In genomic region chr5:31237159-31237558, GRCh38 we compare ENCODE assay signal across 14 cellular contexts. TPM values are rescaled to one million over a fixed set of nuclear protein-coding genes. Genes with fewer than 3 reads are reported as not detected.
DNase-seq lines count a peak whose midpoint lies in the region; ATAC-seq, FAIRE-seq and TF ChIP-seq lines count a peak whose summit lies in the region.
"Had no signal": no experiment of that assay in that cellular context is flagged by ENCODE, and none has a peak within 500 bp of the region (broad histone marks: within the 10 kb centered on the region; RNA-seq: fewer than 3 reads in every experiment).

No MANE protein-coding gene starts in this region.

- no peak overlapping the region for H3K4me2 ChIP-seq in GM12878 (ENCODE audit: control insufficient read depth, insufficient read depth)
- H3K4me2 ChIP-seq in mesendoderm (ENCODE audit: low read length), result no peak overlapping the region

- no peak for ATAC-seq in GM12878
- no peak for ATAC-seq in HG03139 (IDR thresholded peaks at IDR 0.05; ENCODE audit: unreplicated experiment)
- ATAC-seq in body of pancreas, result no peak

- no peak overlapping the region for H4K5ac ChIP-seq in mesendoderm (ENCODE audit: low read length)

- H3K27me3 ChIP-seq in GM12878 (replicated peaks in 1 of 2; ENCODE audit: control insufficient read depth in 2 of 2, insufficient read depth in 2 of 2, low read length in 1 of 2) (no peaks in the 10 kb centered on the region), mesendoderm (ENCODE audit: insufficient read depth, low read length, poor library complexity) (no peaks in the 10 kb centered on the region), body of pancreas (no peaks in the 10 kb centered on the region)

- H3K4ac ChIP-seq in mesendoderm (ENCODE audit: low read depth, low read length), result no peak overlapping the region

- TF ChIP-seq POLR2A in NB4 (IDR thresholded peaks at IDR 0.05; ENCODE audit: extremely low read depth, insufficient read length) (no peak), GM12878 (IDR thresholded peaks at IDR 0.05; ENCODE audit: low read depth, low read length) (no peak), body of pancreas (IDR thresholded peaks at IDR 0.05) (no peak)

- no peak overlapping the region for H3K18ac ChIP-seq in mesendoderm (ENCODE audit: low read length)

- POLR2A ChIA-PET in GM12878 (lab: Charles Lee), result interaction anchor here (0.5 kb wide), 1 partner anchor 91 kb away, joined by 7 read pairs; no protein-coding TSS in a partner anchor

- no peak overlapping the region for H2AK5ac ChIP-seq in mesendoderm (ENCODE audit: low read length)

- TF ChIP-seq CTCF in NB4 (IDR thresholded peaks at IDR 0.05; ENCODE audit: low read depth, low read length) (no peak), GM12878 (IDR thresholded peaks at IDR 0.05 in 2 of 3, conservative IDR thresholded peaks at IDR 0.05 in 1 of 3; ENCODE audit: control insufficient read depth in 2 of 3, extremely low read depth in 1 of 3, insufficient read depth in 1 of 3, low read depth in 3 of 3, low read length in 3 of 3) (peak in 1 of 3 experiments; percentile 22; a peak in 1 of 6 replicates), body of pancreas (IDR thresholded peaks at IDR 0.05) (no peak)

- SMC1A ChIA-PET in GM12878 (lab: Charles Lee; ENCODE audit: uncharacterized antibody, unreplicated experiment), result interaction anchor here (0.7 kb wide), 1 partner anchor 9 kb away, joined by 3 read pairs; no protein-coding TSS in a partner anchor

- H3K79me2 ChIP-seq in GM12878 (ENCODE audit: control insufficient read depth, insufficient read depth, low read length) (no peaks in the 10 kb centered on the region), mesendoderm (ENCODE audit: control insufficient read depth, insufficient read depth, low read length) (no peaks in the 10 kb centered on the region)

- H3K36me3 ChIP-seq in GM12878 (ENCODE audit: control insufficient read depth in 2 of 2, insufficient read depth in 2 of 2, low read length in 1 of 2) (no peaks in the 10 kb centered on the region), mesendoderm (ENCODE audit: control insufficient read depth, insufficient read depth, low read length) (no peaks in the 10 kb centered on the region), body of pancreas (replicated peaks in 1 of 2; ENCODE audit: insufficient read depth in 1 of 2, low read depth in 2 of 2) (no peaks in the 10 kb centered on the region)

- intact Hi-C loops in GM12878 (cut with micrococcal nuclease; ENCODE audit: unreplicated experiment) (no loop called here), body of pancreas (cut with DNase I) (no loop called here)

- no peak overlapping the region for H3K56ac ChIP-seq in mesendoderm (ENCODE audit: low read length)

- H4K8ac ChIP-seq in mesendoderm (ENCODE audit: low read depth, low read length), result no peak overlapping the region

- no peak overlapping the region for H3K23ac ChIP-seq in mesendoderm (ENCODE audit: low read length)

- no peak overlapping the region for H2BK15ac ChIP-seq in mesendoderm (replicated peaks; ENCODE audit: low read depth)

- CTCF ChIA-PET in GM12878 (lab: Yijun Ruan, JAX), result interaction anchor here (0.6 to 1.4 kb wide), 2 partner anchors 33 to 895 kb away, joined by 3 to 7 read pairs; no protein-coding TSS in a partner anchor

- FAIRE-seq in GM12878 (lab: Jason Lieb, UNC), result no peak
- FAIRE-seq: A204.1, GM18507, RCC 7860 had no signal

- H3K79me1 ChIP-seq in mesendoderm (ENCODE audit: low read length), result no peaks in the 10 kb centered on the region

- no peak overlapping the region for H2AFZ ChIP-seq in GM12878 (ENCODE audit: control insufficient read depth, low read depth, low read length)

- H3K4me1 ChIP-seq in GM12878 (ENCODE audit: control insufficient read depth, insufficient read depth, low read length), result no peaks in the 10 kb centered on the region
- H3K4me1 ChIP-seq in mesendoderm (ENCODE audit: control insufficient read depth, low read depth, low read length), result no peaks in the 10 kb centered on the region
- H3K4me1 ChIP-seq in body of pancreas, result no peaks in the 10 kb centered on the region

- H3K27ac ChIP-seq in GM12878 (ENCODE audit: control insufficient read depth, insufficient read depth) (no peak overlapping the region), mesendoderm (ENCODE audit: low read depth, low read length) (no peak overlapping the region), body of pancreas (no peak overlapping the region)

- H3K9ac ChIP-seq in GM12878 (ENCODE audit: control insufficient read depth, insufficient read depth, low read length), result no peak overlapping the region
- H3K9ac ChIP-seq in mesendoderm (ENCODE audit: low read length), result no peak overlapping the region

- WGBS in GM12878 (ENCODE audit: insufficient coverage, insufficient replicate concordance, low lambda C conversion rate, missing lambda C conversion rate), result 30% methylated on average over 5 of the region's 5 CpGs
- WGBS in mesendoderm (ENCODE audit: extremely low coverage, insufficient coverage, low lambda C conversion rate), result no CpG with 5 or more reads among the region's 5 CpGs
- WGBS in body of pancreas, 2 donors, result 21 to 26% methylated on average over 5 of the region's 5 CpGs

- H3K9me3 ChIP-seq in GM12878 (replicated peaks; ENCODE audit: control insufficient read depth, insufficient read depth, low read length) (no peaks in the 10 kb centered on the region), body of pancreas (no peaks in the 10 kb centered on the region)

- RAD21 ChIA-PET in GM12878 (lab: Charles Lee; ENCODE audit: unreplicated experiment), result no interaction called here

- no peak overlapping the region for H3K4me3 ChIP-seq in NB4 (ENCODE audit: low read depth, low read length)
- H3K4me3 ChIP-seq in GM12878, result no peak overlapping the region
- no peak overlapping the region for H3K4me3 ChIP-seq in mesendoderm (ENCODE audit: low read length)
- H3K4me3 ChIP-seq in body of pancreas, result no peak overlapping the region

- no peak overlapping the region for H2BK5ac ChIP-seq in mesendoderm (ENCODE audit: low read length)

- DNase-seq in DMS53 (lab: John Stamatoyannopoulos, UW) (peak; percentile 26), DMS53 treated with DMSO at 0.1 percent for 48 hours (lab: John Stamatoyannopoulos, UW; ENCODE audit: unreplicated experiment) (no peak), NB4 (ENCODE audit: low read depth) (peak; percentile 51), GM12878 (ENCODE audit: low read depth, low spot score) (no peak), mesendoderm (peak; percentile 56), body of pancreas (no peak)
- no peak for DNase-seq in effector CD4-positive, alpha-beta T cell
- DNase-seq: NCI-H1436 treated with DMSO at 0.1 percent for 48 hours, substantia nigra, T1000 had no signal

- 0 out of 2 replicates have a peak, but pooled peaks have one; percentile 8 for TF ChIP-seq RAD21 in GM12878 (IDR thresholded peaks at IDR 0.05; ENCODE audit: insufficient read depth, low read depth, low read length)

- no TSS peak for BruUV-seq in GM12878 (replicated peaks; lab: Mats Ljungman, UMichigan)

- no peak for TF ChIP-seq EP300 in GM12878 (IDR thresholded peaks at IDR 0.05; ENCODE audit: borderline replicate concordance in 1 of 2, control insufficient read depth in 1 of 2, low read depth in 2 of 2, low read length in 2 of 2)

- no peaks in the 10 kb centered on the region for H4K20me1 ChIP-seq in GM12878 (ENCODE audit: control insufficient read depth, insufficient read depth)

- in situ Hi-C loops in GM12878 (cut with MboI), result loop anchor here (25.0 kb wide), 1 partner anchor 1200 kb away; no protein-coding TSS in a partner anchor

- H2BK120ac ChIP-seq in mesendoderm (ENCODE audit: low read depth, low read length), result no peak overlapping the region

TF ChIP-seq in GM12878, 131 proteins besides CTCF, POLR2A, EP300 and RAD21:
- TF ChIP-seq HDAC2 (IDR thresholded peaks at IDR 0.05) (no peak), SMC3 (IDR thresholded peaks at IDR 0.05; ENCODE audit: borderline replicate concordance, low read length) (peak; percentile 8; the same call in 1 of the 2 replicates)

RNA-seq across cellular contexts. Expression of gene CDH6, which starts 43.7 kb away (rescaled TPM):
- total RNA-seq in GM12878 (2013; cell fraction: nucleolus; rRNA removed), result not detected in 2 replicates
- total RNA-seq in GM12878 (2014; rRNA removed), result not detected in 2 replicates
- total RNA-seq in GM12878 (2014; rRNA removed; fragmentation: Illumina TruSeq; extraction: Trizol), result not detected in 2 replicates
- total RNA-seq in GM12878 (2021), result not detected in 2 replicates
- polyA plus RNA-seq in GM12878 (2011; ENCODE audit: low read depth), result not detected
- polyA plus RNA-seq in GM12878 (2011; rRNA removed), result not detected in 2 replicates
- not detected in 2 replicates for polyA plus RNA-seq in GM12878 (2011; cell fraction: cytosol; rRNA removed)
- polyA plus RNA-seq in GM12878 (2011; cell fraction: nucleus; rRNA removed), result not detected in 2 replicates
- polyA plus RNA-seq in GM12878 (2012), result not detected in 2 replicates
- polyA plus RNA-seq in GM12878 (2014; fragmentation: Illumina TruSeq; extraction: Trizol), result not detected in 2 replicates
- not detected for polyA plus RNA-seq in GM12878 (2014; fragmentation: Nextera tagmentation; extraction: Ambion mirVana)
- polyA plus RNA-seq in GM12878 (2014; rRNA removed), result not detected in 2 replicates
- under 1 TPM in 1 of 2 experiments, not detected in 1; 0.01 TPM for polyA plus RNA-seq in GM12878 (2016; fragmentation: Nextera tagmentation; extraction: Ambion mirVana)
- not detected in 2 replicates for polyA minus RNA-seq in GM12878 (2011; rRNA and poly(A)+ RNA removed)
- polyA minus RNA-seq in GM12878 (2011; cell fraction: cytosol; rRNA and poly(A)+ RNA removed), result not detected in 2 replicates
- polyA minus RNA-seq in GM12878 (2011; cell fraction: nucleus; rRNA and poly(A)+ RNA removed), result not detected in 2 replicates
- polyA plus RNA-seq in mesendoderm (2013, experiment 1 of 2), result 3.6 TPM
- 3.6 TPM for polyA plus RNA-seq in mesendoderm (2013, experiment 2 of 2)
- under 1 TPM; 0.78 to 0.99 TPM for total RNA-seq in body of pancreas

Comparison
In these comparisons a context has a peak if more than half of its experiments do, and no peak if none do; other contexts are left out.
1. DNase-seq: peak in DMS53 (single experiment), NB4 (single experiment) and mesendoderm (single experiment); none in DMS53 treated with DMSO at 0.1 percent for 48 hours (single experiment), GM12878 (single experiment), body of pancreas (0 of 4) and effector CD4-positive, alpha-beta T cell (single experiment).